ENCODE assay signal across 8 cellular contexts in the genomic region with DNA sequence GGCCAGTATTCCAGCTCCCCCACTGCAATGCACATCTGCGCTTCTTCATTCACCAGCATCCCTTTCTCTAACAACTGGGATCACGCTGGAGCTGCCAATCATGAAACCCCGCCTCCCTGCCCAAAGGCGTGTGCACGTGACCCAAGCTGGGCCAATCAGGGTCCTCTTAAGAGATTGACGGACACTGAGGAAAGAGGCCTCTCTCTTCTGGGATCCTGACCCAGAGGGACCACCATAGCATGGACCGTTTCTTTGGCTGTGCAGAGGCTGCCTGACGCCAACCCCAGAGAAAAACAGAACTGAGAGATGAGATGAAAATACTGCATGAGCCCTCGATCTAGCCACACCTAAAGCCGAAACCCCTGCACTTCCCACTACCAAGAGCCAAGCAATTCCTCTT. TPM values are rescaled to one million over a fixed set of nuclear protein-coding genes. Genes with fewer than 3 reads are reported as not detected.
DNase-seq lines count a peak whose midpoint lies in the region; ATAC-seq and TF ChIP-seq lines count a peak whose summit lies in the region.

No MANE protein-coding gene starts in this region.

- TF ChIP-seq POLR2A in heart left ventricle (IDR thresholded peaks at IDR 0.05) (no peak), ovary (IDR thresholded peaks at IDR 0.05) (no peak)

- H3K9me3 ChIP-seq in heart left ventricle: peaks cover 0 to 3% (median 0%) of the 10 kb centered on the region in 12 donors
- H3K9me3 ChIP-seq in left ventricle myocardium inferior (replicated peaks): no peaks in the 10 kb centered on the region
- H3K9me3 ChIP-seq in ovary: no peaks in the 10 kb centered on the region

- H3K27me3 ChIP-seq in heart left ventricle (no peaks in the 10 kb centered on the region), left ventricle myocardium inferior (ENCODE audit: low read depth) (no peaks in the 10 kb centered on the region), ovary (no peaks in the 10 kb centered on the region)

- peak in 1 of 5 donors; percentile 23 for DNase-seq in heart left ventricle
- DNase-seq in left ventricle myocardium inferior: no peak
- DNase-seq in amygdala (lab: John Stamatoyannopoulos, UW): peak in 38 of 56 donors; percentile 16 to 75 (median 52)
- peak; percentile 92 for DNase-seq in pons (ENCODE audit: low spot score)
- no peak for DNase-seq in ovary
- no peak for DNase-seq in NCI-H1694 (lab: John Stamatoyannopoulos, UW)

- ATAC-seq in heart left ventricle: peak in 3 of 4 donors; percentile 24 to 34 (median 29)
- ATAC-seq in HG03159 (IDR thresholded peaks at IDR 0.05; ENCODE audit: unreplicated experiment): peak; percentile 58
- ATAC-seq in HG03196 (IDR thresholded peaks at IDR 0.05; ENCODE audit: unreplicated experiment): no peak

- WGBS in heart left ventricle, 4 donors: 64 to 70% (median 69%) methylated on average over 10 of the region's 10 CpGs
- WGBS in ovary, 3 donors: 82 to 84% (median 82%) methylated on average over 10 of the region's 10 CpGs

- intact Hi-C loops in heart left ventricle (cut with DNase I) (no loop called here), left ventricle myocardium inferior (cut with micrococcal nuclease) (no loop called here), ovary (cut with DNase I) (no loop called here)

- TF ChIP-seq CTCF in heart left ventricle (IDR thresholded peaks at IDR 0.05) (no peak), left ventricle myocardium inferior (IDR thresholded peaks at IDR 0.05; ENCODE audit: borderline replicate concordance) (no peak), ovary (IDR thresholded peaks at IDR 0.05) (no peak)

- H3K27ac ChIP-seq in heart left ventricle: peak overlapping the region in 1 of 12 donors; percentile 2
- H3K27ac ChIP-seq in left ventricle myocardium inferior (replicated peaks): no peak overlapping the region
- H3K27ac ChIP-seq in ovary: no peak overlapping the region

- H3K36me3 ChIP-seq in heart left ventricle: peaks cover 0 to 60% (median 0%) of the 10 kb centered on the region in 9 donors
- H3K36me3 ChIP-seq in left ventricle myocardium inferior: no peaks in the 10 kb centered on the region
- H3K36me3 ChIP-seq in ovary: no peaks in the 10 kb centered on the region

- TF ChIP-seq EP300 in ovary (IDR thresholded peaks at IDR 0.05): no peak

- H3K4me1 ChIP-seq in heart left ventricle (peaks cover 0 to 35% (median 0%) of the 10 kb centered on the region in 12 donors), left ventricle myocardium inferior (no peaks in the 10 kb centered on the region), ovary (ENCODE audit: insufficient read depth) (no peaks in the 10 kb centered on the region)

- H3K4me3 ChIP-seq in heart left ventricle: no peak overlapping the region
- no peak overlapping the region for H3K4me3 ChIP-seq in left ventricle myocardium inferior
- no peak overlapping the region for H3K4me3 ChIP-seq in ovary

RNA-seq across cellular contexts. Expression of a gene that starts 32.0 kb away (rescaled TPM):
- total RNA-seq in heart left ventricle (100 to 1,000 TPM in 1 of 9 donors, 10 to 100 TPM in 5, 1 to 10 TPM in 3; 6.8 to 120 (median 11.0) TPM), left ventricle myocardium inferior (13.3 TPM), ovary (10 to 100 TPM; 13.8 to 46.4 (median 26.1) TPM)
- polyA plus RNA-seq in heart left ventricle (10 to 100 TPM in 1 of 2 donors, 1 to 10 TPM in 1; 5.2 to 23.8 TPM), ovary (10 to 100 TPM; 30.2 to 32.9 TPM)

Comparison
In these comparisons a context has a peak if more than half of its experiments do, and no peak if none do; other contexts are left out.
1. DNase-seq: peak in amygdala (38 of 56) and pons (single experiment); none in left ventricle myocardium inferior (single experiment), ovary (0 of 5) and NCI-H1694 (single experiment).